ENCODE assay signal across 27 cellular contexts in genomic region chr7:113715981-113716870, GRCh38.
DNase-seq lines count a peak whose midpoint lies in the region; ATAC-seq and TF ChIP-seq lines count a peak whose summit lies in the region.
"Had no signal": no experiment of that assay in that cellular context is flagged by ENCODE, and none has a peak within 500 bp of the region (broad histone marks: within the 10 kb centered on the region; RNA-seq: fewer than 3 reads in every experiment).

No MANE protein-coding gene starts in this region.

- no peaks in the 10 kb centered on the region for H3K36me3 Mint-ChIP-seq in nephron progenitor cell (ENCODE audit: low read depth)
- H3K36me3 Mint-ChIP-seq in CD8-positive, alpha-beta memory T cell: no peaks in the 10 kb centered on the region
- H3K36me3 Mint-ChIP-seq: activated CD4-positive, alpha-beta memory T cell treated with anti-CD3 and anti-CD28 coated beads for 36 hours; activated naive CD8-positive, alpha-beta T cell; CD8-positive, alpha-beta T cell had no signal

- H3K9me3 ChIP-seq in heart left ventricle: peaks cover 0 to 11% (median 0%) of the 10 kb centered on the region in 12 donors
- peaks cover 2% of the 10 kb centered on the region for H3K9me3 ChIP-seq in osteoblast (ENCODE audit: low read depth, low read length)
- no peaks in the 10 kb centered on the region for H3K9me3 ChIP-seq in CD8-positive, alpha-beta memory T cell (ENCODE audit: low read length)
- H3K9me3 ChIP-seq: lower lobe of right lung, stomach had no signal

- H3K4me3 Mint-ChIP-seq in nephron progenitor cell: no peak overlapping the region
- no peak overlapping the region for H3K4me3 Mint-ChIP-seq in CD8-positive, alpha-beta memory T cell
- H3K4me3 Mint-ChIP-seq: activated CD4-positive, alpha-beta memory T cell treated with anti-CD3 and anti-CD28 coated beads for 36 hours; activated naive CD8-positive, alpha-beta T cell; CD8-positive, alpha-beta T cell had no signal

- no peak for TF ChIP-seq POLR2A in heart left ventricle (IDR thresholded peaks at IDR 0.05)

- H3K9me3 Mint-ChIP-seq in nephron progenitor cell: peaks cover 9% of the 10 kb centered on the region
- no peaks in the 10 kb centered on the region for H3K9me3 Mint-ChIP-seq in CD8-positive, alpha-beta memory T cell
- H3K9me3 Mint-ChIP-seq: activated CD4-positive, alpha-beta memory T cell treated with anti-CD3 and anti-CD28 coated beads for 36 hours; activated T-helper 2 cell treated with anti-CD3 and anti-CD28 coated beads, Interferon-gamma antibody, Interleukin-2, Interleukin-4, amounts not matched to agents 10 μg/mL and 5 μg/mL and 100 μg/mL, durations not matched to agents 14 hours and 24 hours and 36 hours; CD8-positive, alpha-beta T cell had no signal

- peak overlapping the region; percentile 41 for H3K4me2 ChIP-seq in osteoblast (ENCODE audit: insufficient read depth, low read length)

- H3K27ac Mint-ChIP-seq in nephron progenitor cell: no peak overlapping the region
- H3K27ac Mint-ChIP-seq in CD8-positive, alpha-beta memory T cell: no peak overlapping the region
- H3K27ac Mint-ChIP-seq: activated CD4-positive, alpha-beta memory T cell treated with anti-CD3 and anti-CD28 coated beads for 36 hours; activated naive CD8-positive, alpha-beta T cell; activated T-helper 2 cell treated with anti-CD3 and anti-CD28 coated beads, Interferon-gamma antibody, Interleukin-2, Interleukin-4, amounts not matched to agents 10 μg/mL and 5 μg/mL and 100 μg/mL, durations not matched to agents 14 hours and 24 hours and 36 hours; CD8-positive, alpha-beta T cell had no signal

- peak overlapping the region; percentile 60 for H2AFZ ChIP-seq in osteoblast (ENCODE audit: low read length)

- H3K79me2 ChIP-seq in osteoblast (ENCODE audit: insufficient read depth, low read length): no peaks in the 10 kb centered on the region

- intact Hi-C loops in Right ventricle myocardium inferior (cut with DNase I) (no loop called here), cardiac septum (cut with DNase I) (no loop called here), heart left ventricle (cut with DNase I) (no loop called here)

- peaks cover 0 to 19% (median 4%) of the 10 kb centered on the region in 12 donors for H3K4me1 ChIP-seq in heart left ventricle
- no peaks in the 10 kb centered on the region for H3K4me1 ChIP-seq in osteoblast (ENCODE audit: insufficient read depth, low read length)
- H3K4me1 ChIP-seq in CD8-positive, alpha-beta memory T cell (ENCODE audit: insufficient read depth, low read length): no peaks in the 10 kb centered on the region
- H3K4me1 ChIP-seq: lower lobe of right lung, stomach had no signal

- TF ChIP-seq CTCF in heart left ventricle (IDR thresholded peaks at IDR 0.05) (no peak), osteoblast (IDR thresholded peaks at IDR 0.05; ENCODE audit: extremely low read depth, low read depth, low read length) (no peak), nephron progenitor cell (IDR thresholded peaks at IDR 0.05) (no peak)

- 33 to 36% (median 35%) methylated on average over 8 of the region's 8 CpGs for WGBS in heart left ventricle, 4 donors

- peak overlapping the region; percentile 35 to 90 (median 78) for H3K27ac ChIP-seq in heart left ventricle
- no peak overlapping the region for H3K27ac ChIP-seq in osteoblast (ENCODE audit: low read depth, low read length)
- H3K27ac ChIP-seq in CD8-positive, alpha-beta memory T cell (ENCODE audit: low read depth, low read length): no peak overlapping the region
- H3K27ac ChIP-seq: lower lobe of right lung, stomach had no signal

- POLR2A ChIA-PET in CD8-positive, alpha-beta memory T cell (lab: Charles Lee): no interaction called here

- peaks cover 4% of the 10 kb centered on the region for H3K27me3 Mint-ChIP-seq in nephron progenitor cell (ENCODE audit: low read depth, poor library complexity)
- no peaks in the 10 kb centered on the region for H3K27me3 Mint-ChIP-seq in CD8-positive, alpha-beta memory T cell
- H3K27me3 Mint-ChIP-seq: activated CD4-positive, alpha-beta memory T cell treated with anti-CD3 and anti-CD28 coated beads for 36 hours had no signal

- ATAC-seq in Right ventricle myocardium inferior (peak; percentile 95), heart left ventricle (peak; percentile 93 to 97 (median 96)), GM19455 (IDR thresholded peaks at IDR 0.05; ENCODE audit: unreplicated experiment) (no peak)
- ATAC-seq: activated CD4-positive, CD25-positive, alpha-beta regulatory T cell treated with anti-CD3 and anti-CD28 coated beads, Interleukin-2, amount 50 U/mL, for 24 hours; CD8-positive, alpha-beta T cell; lower lobe of right lung; PC-3 had no signal

- DNase-seq in Right ventricle myocardium inferior (ENCODE audit: missing footprints): no peak
- DNase-seq in cardiac septum (ENCODE audit: low spot score): no peak
- peak in 4 of 5 donors; percentile 31 to 48 (median 41) for DNase-seq in heart left ventricle
- peak; percentile 45 for DNase-seq in osteoblast (ENCODE audit: insufficient read length, low spot score, missing footprints)
- DNase-seq in nephron progenitor cell: no peak
- DNase-seq in activated effector memory CD4-positive, alpha-beta T cell treated with anti-CD3 and anti-CD28 coated beads, Interleukin-2, amount 50 U/mL, for 16 hours: no peak
- DNase-seq in CD8-positive, alpha-beta memory T cell: no peak
- DNase-seq: activated CD4-positive, alpha-beta memory T cell treated with anti-CD3 and anti-CD28 coated beads for 36 hours; CD8-positive, alpha-beta T cell; cerebellar nuclear complex; hypothalamus; islet precursor cell; lower lobe of right lung; NCI-H1105; NCI-H2029; NCI-H226; NCI-H82; PC-3; retina; SIG-M5; stomach; T-helper 1 cell; trophoblast cell had no signal

- CTCF ChIA-PET in CD8-positive, alpha-beta memory T cell (lab: Charles Lee): no interaction called here

- no peaks in the 10 kb centered on the region for H3K36me3 ChIP-seq in heart left ventricle
- H3K36me3 ChIP-seq in osteoblast (ENCODE audit: insufficient read depth, low read length): no peaks in the 10 kb centered on the region
- H3K36me3 ChIP-seq in CD8-positive, alpha-beta memory T cell (ENCODE audit: insufficient read depth, low read length): no peaks in the 10 kb centered on the region
- H3K36me3 ChIP-seq: lower lobe of right lung, stomach had no signal

- H3K4me1 Mint-ChIP-seq in nephron progenitor cell: peaks cover 6% of the 10 kb centered on the region
- H3K4me1 Mint-ChIP-seq in CD8-positive, alpha-beta memory T cell: no peaks in the 10 kb centered on the region

- no peak overlapping the region for H3K4me3 ChIP-seq in heart left ventricle
- H3K4me3 ChIP-seq in osteoblast (ENCODE audit: insufficient read depth, low read length): no peak overlapping the region
- H3K4me3 ChIP-seq in CD8-positive, alpha-beta memory T cell (ENCODE audit: low read length): no peak overlapping the region
- H3K4me3 ChIP-seq: lower lobe of right lung, stomach had no signal

- H4K20me1 ChIP-seq in osteoblast (ENCODE audit: insufficient read depth, low read length): peaks cover 3% of the 10 kb centered on the region

- no peaks in the 10 kb centered on the region for H3K27me3 ChIP-seq in heart left ventricle
- no peaks in the 10 kb centered on the region for H3K27me3 ChIP-seq in osteoblast (ENCODE audit: insufficient read depth, low read length)
- no peaks in the 10 kb centered on the region for H3K27me3 ChIP-seq in CD8-positive, alpha-beta memory T cell (ENCODE audit: insufficient read depth, low read length, poor library complexity, severe bottlenecking)
- H3K27me3 ChIP-seq: stomach had no signal

Comparison
In these comparisons a context has a peak if more than half of its experiments do, and no peak if none do; other contexts are left out.
1. DNase-seq: peak in heart left ventricle (4 of 5) and osteoblast (single experiment); none in Right ventricle myocardium inferior (single experiment), cardiac septum (single experiment), nephron progenitor cell (single experiment), activated effector memory CD4-positive, alpha-beta T cell treated with anti-CD3 and anti-CD28 coated beads, Interleukin-2, amount 50 U/mL, for 16 hours (single experiment) and CD8-positive, alpha-beta memory T cell (0 of 5).
2. H3K27ac ChIP-seq: peak in heart left ventricle (12 of 12); none in osteoblast (single experiment) and CD8-positive, alpha-beta memory T cell (single experiment).